Comparison of ENCODE assay signal across 8 cellular contexts in the genomic region with DNA sequence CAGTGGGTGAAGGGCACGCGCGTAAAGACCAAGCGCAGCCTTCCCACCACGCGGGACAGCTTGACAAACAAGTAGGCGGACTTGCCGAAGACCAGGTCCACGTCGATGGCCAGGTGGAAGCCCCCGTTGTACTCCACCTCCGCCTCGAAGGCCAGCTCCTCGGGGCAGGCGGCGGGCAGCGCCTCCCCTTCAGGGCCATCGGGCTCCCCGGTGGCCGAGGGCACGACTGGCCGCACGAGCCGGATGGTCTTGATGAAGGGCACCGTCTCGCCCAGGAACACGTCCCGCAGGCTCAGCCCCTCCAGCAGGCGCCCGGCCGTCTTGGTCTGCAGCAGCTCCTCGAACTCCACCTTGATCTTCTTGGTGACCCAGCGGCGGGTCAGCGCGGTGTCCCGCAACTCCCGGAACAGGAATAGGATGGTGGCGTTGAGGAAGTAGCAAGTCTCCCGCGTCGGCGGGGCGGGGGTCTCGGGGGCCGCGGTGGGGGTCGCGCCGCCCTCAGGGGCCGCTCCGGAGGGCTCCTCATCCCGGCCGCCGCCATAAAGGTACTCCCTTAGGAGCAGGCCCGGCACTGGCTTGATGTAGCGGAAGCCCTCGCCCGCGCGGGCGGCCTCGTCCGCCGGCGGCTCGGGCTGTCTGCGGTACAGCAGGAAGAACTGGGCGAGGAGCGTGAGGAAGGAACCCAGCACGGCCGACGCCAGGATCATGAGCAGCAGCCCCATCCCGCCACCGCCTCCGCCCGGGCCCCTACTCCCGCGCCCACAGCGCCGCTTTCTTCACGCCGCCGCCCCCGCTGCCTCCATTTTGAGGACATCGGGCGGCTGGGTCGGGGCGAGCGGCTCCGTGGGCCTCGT. TPM values are rescaled to one million over a fixed set of nuclear protein-coding genes. Genes with fewer than 3 reads are reported as not detected.
A peak's percentile ranks its signal among the peaks of the same experiment; 100 is the strongest.
DNase-seq lines count a peak whose midpoint lies in the region; ATAC-seq, FAIRE-seq and TF ChIP-seq lines count a peak whose summit lies in the region.

No MANE protein-coding gene starts in this region.

- no peaks in the 10 kb centered on the region for H3K27me3 ChIP-seq in neural cell (ENCODE audit: insufficient read depth, low read depth, low read length)

- H3K4me2 ChIP-seq in neural cell (ENCODE audit: low read length), result peak overlapping the region; percentile 52

- peak overlapping the region; percentile 95 for H3K4me3 ChIP-seq in neural cell (ENCODE audit: low read length)

- peaks cover 48% of the 10 kb centered on the region for H3K79me2 ChIP-seq in neural cell (replicated peaks; ENCODE audit: insufficient read depth, low read length)

- peaks cover 11% of the 10 kb centered on the region for H4K20me1 ChIP-seq in neural cell (ENCODE audit: insufficient read depth)

- no peak for TF ChIP-seq RAD21 in neural cell (conservative IDR thresholded peaks at IDR 0.05)

- FAIRE-seq in frontal cortex (lab: Jason Lieb, UNC) (no peak), urothelium cell line (lab: Jason Lieb, UNC) (no peak)

- TF ChIP-seq EP300 in neural cell (conservative IDR thresholded peaks at IDR 0.05; ENCODE audit: poor library complexity, severe bottlenecking), result no peak

- no peaks in the 10 kb centered on the region for H3K9me3 Mint-ChIP-seq in activated CD8-positive, alpha-beta memory T cell treated with anti-CD3 and anti-CD28 coated beads, Interleukin-2, amount 10 ng/mL, durations not matched to agents 7 days and 5 days (ENCODE audit: low read depth)

- H3K36me3 ChIP-seq in neural cell (ENCODE audit: insufficient read depth, low read length), result no peaks in the 10 kb centered on the region

- no peak for TF ChIP-seq CTCF in neural cell (IDR thresholded peaks at IDR 0.05; ENCODE audit: poor library complexity, severe bottlenecking)

- H2AFZ ChIP-seq in neural cell (ENCODE audit: low read depth, low read length), result peak overlapping the region; percentile 62

- peak overlapping the region; percentile 89 for H3K27ac Mint-ChIP-seq in activated CD8-positive, alpha-beta memory T cell treated with anti-CD3 and anti-CD28 coated beads, Interleukin-2, amount 10 ng/mL, durations not matched to agents 7 days and 5 days

- H3K9ac ChIP-seq in neural cell (ENCODE audit: low read length), result peak overlapping the region; percentile 89

- no peaks in the 10 kb centered on the region for H3K9me2 ChIP-seq in neural cell (ENCODE audit: insufficient read depth, low read length)

- H3K27ac ChIP-seq in neural cell (ENCODE audit: low read length), result peak overlapping the region; percentile 83

- CTCF ChIA-PET in activated CD8-positive, alpha-beta memory T cell treated with anti-CD3 and anti-CD28 coated beads, Interleukin-2, amount 10 ng/mL, durations not matched to agents 7 days and 5 days (lab: Charles Lee), result interaction anchor here (1.2 to 2.7 kb wide), 5 partner anchors 15 to 158 kb away, joined by 3 to 9 read pairs (median 4); no protein-coding TSS in a partner anchor

- no peaks in the 10 kb centered on the region for H3F3A ChIP-seq in neural cell (ENCODE audit: insufficient read depth, low read length, poor library complexity, severe bottlenecking)

- peaks cover 26% of the 10 kb centered on the region for H3K27me3 Mint-ChIP-seq in activated CD8-positive, alpha-beta memory T cell treated with anti-CD3 and anti-CD28 coated beads, Interleukin-2, amount 10 ng/mL, durations not matched to agents 7 days and 5 days

- no peaks in the 10 kb centered on the region for H3K9me3 ChIP-seq in neural cell (ENCODE audit: low read length)

- peak; percentile 38 for ATAC-seq in activated CD8-positive, alpha-beta memory T cell treated with anti-CD3 and anti-CD28 coated beads, Interleukin-2, amount 10 ng/mL, durations not matched to agents 7 days and 5 days
- ATAC-seq in HG02623 (IDR thresholded peaks at IDR 0.05; ENCODE audit: unreplicated experiment), result peak; percentile 35

- peak; percentile 62 for DNase-seq in activated CD8-positive, alpha-beta memory T cell treated with anti-CD3 and anti-CD28 coated beads, Interleukin-2, amount 10 ng/mL, durations not matched to agents 7 days and 5 days
- no peak for DNase-seq in activated CD8-positive, alpha-beta memory T cell treated with anti-CD3 and anti-CD28 coated beads, Interleukin-2, amount 50 U/mL, for 4 hours
- DNase-seq in NCI-H69 (lab: John Stamatoyannopoulos, UW), result peak; percentile 76
- DNase-seq in activated naive CD4-positive, alpha-beta T cell treated with Interleukin-2 at 50 U/mL for 16 hours, result peak; percentile 25
- peak; percentile 8 to 44 for DNase-seq in frontal cortex (ENCODE audit: low spot score in 2 of 2)
- DNase-seq in urothelium cell line (ENCODE audit: low spot score), result peak; percentile 18

- peaks cover 32% of the 10 kb centered on the region for H3K4me1 Mint-ChIP-seq in activated CD8-positive, alpha-beta memory T cell treated with anti-CD3 and anti-CD28 coated beads, Interleukin-2, amount 10 ng/mL, durations not matched to agents 7 days and 5 days

- peaks cover 8% of the 10 kb centered on the region for H3K36me3 Mint-ChIP-seq in activated CD8-positive, alpha-beta memory T cell treated with anti-CD3 and anti-CD28 coated beads, Interleukin-2, amount 10 ng/mL, durations not matched to agents 7 days and 5 days

- peak overlapping the region; percentile 93 for H3K4me3 Mint-ChIP-seq in activated CD8-positive, alpha-beta memory T cell treated with anti-CD3 and anti-CD28 coated beads, Interleukin-2, amount 10 ng/mL, durations not matched to agents 7 days and 5 days

TF ChIP-seq in neural cell, 6 proteins besides CTCF, POLR2A, EP300 and RAD21:
- TF ChIP-seq MXI1 (conservative IDR thresholded peaks at IDR 0.05; ENCODE audit: poor library complexity, severe bottlenecking) (no peak), SMC3 (conservative IDR thresholded peaks at IDR 0.05; ENCODE audit: poor library complexity) (no peak), TAF1 (IDR thresholded peaks at IDR 0.05; ENCODE audit: low read depth) (no peak), EZH2 (IDR thresholded peaks at IDR 0.05; ENCODE audit: borderline replicate concordance, insufficient read depth, low read length, poor library complexity, severe bottlenecking) (no peak), POLR2AphosphoS5 (IDR thresholded peaks at IDR 0.05) (no peak)
- TF ChIP-seq, protein P1, sequence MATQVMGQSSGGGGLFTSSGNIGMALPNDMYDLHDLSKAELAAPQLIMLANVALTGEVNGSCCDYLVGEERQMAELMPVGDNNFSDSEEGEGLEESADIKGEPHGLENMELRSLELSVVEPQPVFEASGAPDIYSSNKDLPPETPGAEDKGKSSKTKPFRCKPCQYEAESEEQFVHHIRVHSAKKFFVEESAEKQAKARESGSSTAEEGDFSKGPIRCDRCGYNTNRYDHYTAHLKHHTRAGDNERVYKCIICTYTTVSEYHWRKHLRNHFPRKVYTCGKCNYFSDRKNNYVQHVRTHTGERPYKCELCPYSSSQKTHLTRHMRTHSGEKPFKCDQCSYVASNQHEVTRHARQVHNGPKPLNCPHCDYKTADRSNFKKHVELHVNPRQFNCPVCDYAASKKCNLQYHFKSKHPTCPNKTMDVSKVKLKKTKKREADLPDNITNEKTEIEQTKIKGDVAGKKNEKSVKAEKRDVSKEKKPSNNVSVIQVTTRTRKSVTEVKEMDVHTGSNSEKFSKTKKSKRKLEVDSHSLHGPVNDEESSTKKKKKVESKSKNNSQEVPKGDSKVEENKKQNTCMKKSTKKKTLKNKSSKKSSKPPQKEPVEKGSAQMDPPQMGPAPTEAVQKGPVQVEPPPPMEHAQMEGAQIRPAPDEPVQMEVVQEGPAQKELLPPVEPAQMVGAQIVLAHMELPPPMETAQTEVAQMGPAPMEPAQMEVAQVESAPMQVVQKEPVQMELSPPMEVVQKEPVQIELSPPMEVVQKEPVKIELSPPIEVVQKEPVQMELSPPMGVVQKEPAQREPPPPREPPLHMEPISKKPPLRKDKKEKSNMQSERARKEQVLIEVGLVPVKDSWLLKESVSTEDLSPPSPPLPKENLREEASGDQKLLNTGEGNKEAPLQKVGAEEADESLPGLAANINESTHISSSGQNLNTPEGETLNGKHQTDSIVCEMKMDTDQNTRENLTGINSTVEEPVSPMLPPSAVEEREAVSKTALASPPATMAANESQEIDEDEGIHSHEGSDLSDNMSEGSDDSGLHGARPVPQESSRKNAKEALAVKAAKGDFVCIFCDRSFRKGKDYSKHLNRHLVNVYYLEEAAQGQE (IDR thresholded peaks at IDR 0.05; ENCODE audit: borderline replicate concordance), result no peak

RNA-seq across cellular contexts. Expression of a gene that starts 0.5 kb away (rescaled TPM):
- 10 to 100 TPM; 18.0 to 18.3 TPM for total RNA-seq in activated CD8-positive, alpha-beta memory T cell treated with anti-CD3 and anti-CD28 coated beads, Interleukin-2, amount 10 ng/mL, durations not matched to agents 7 days and 5 days
- 22.0 TPM for total RNA-seq in frontal cortex
- polyA plus RNA-seq in neural cell, result 16.3 and 17.1 TPM in 2 replicates
- polyA minus RNA-seq in neural cell, result 46.3 and 48.7 TPM in 2 replicates
